In genomic region chr16:75026892-75027391, GRCh38 we compare ENCODE assay signal across 17 cellular contexts. TPM values are rescaled to one million over a fixed set of nuclear protein-coding genes. Genes with fewer than 3 reads are reported as not detected.
A peak's percentile ranks its signal among the peaks of the same experiment; 100 is the strongest.
DNase-seq lines count a peak whose midpoint lies in the region; ATAC-seq and TF ChIP-seq lines count a peak whose summit lies in the region.
"Had no signal": no experiment of that assay in that cellular context is flagged by ENCODE, and none has a peak within 500 bp of the region (broad histone marks: within the 10 kb centered on the region; RNA-seq: fewer than 3 reads in every experiment).

No MANE protein-coding gene starts in this region.

- 98% methylated on average over 2 of the region's 2 CpGs for WGBS in hepatocyte (ENCODE audit: low lambda C conversion rate, missing lambda C conversion rate)

- no peak for TF ChIP-seq CTCF in hepatocyte (IDR thresholded peaks at IDR 0.05; ENCODE audit: poor library complexity)

- ATAC-seq in GM18511 (IDR thresholded peaks at IDR 0.05; ENCODE audit: unreplicated experiment) (no peak), GM21423 (IDR thresholded peaks at IDR 0.05; ENCODE audit: unreplicated experiment) (no peak)

- H4K20me1 ChIP-seq in hepatocyte (ENCODE audit: insufficient read depth, poor library complexity, severe bottlenecking) = peaks cover 11% of the 10 kb centered on the region

- H3K36me3 ChIP-seq in ACC112 (ENCODE audit: insufficient read depth, low read length) (no peaks in the 10 kb centered on the region), hepatocyte (replicated peaks; ENCODE audit: insufficient read depth, low read depth) (no peaks in the 10 kb centered on the region), skeletal muscle satellite cell (ENCODE audit: insufficient read depth, low read length) (no peaks in the 10 kb centered on the region)
- H3K36me3 ChIP-seq: neutrophil had no signal

- H3K4me1 ChIP-seq in ACC112 (ENCODE audit: control insufficient read depth, insufficient read depth, low read length, unreplicated experiment) = peaks cover 33% of the 10 kb centered on the region
- peaks cover 5% of the 10 kb centered on the region for H3K4me1 ChIP-seq in hepatocyte (ENCODE audit: insufficient read depth)
- H3K4me1 ChIP-seq in skeletal muscle satellite cell (ENCODE audit: control insufficient read depth, insufficient read depth, low read length) = peaks cover 59% of the 10 kb centered on the region

- H3K9me3 ChIP-seq in hepatocyte (ENCODE audit: low read depth) (peaks cover under 1% of the 10 kb centered on the region), skeletal muscle satellite cell (replicated peaks; ENCODE audit: low read length) (no peaks in the 10 kb centered on the region)
- H3K9me3 ChIP-seq: neutrophil had no signal

- H2AFZ ChIP-seq in ACC112 (ENCODE audit: low read length, unreplicated experiment) = no peak overlapping the region
- no peak overlapping the region for H2AFZ ChIP-seq in hepatocyte

- no peaks in the 10 kb centered on the region for H3K9me2 ChIP-seq in hepatocyte (replicated peaks; ENCODE audit: insufficient read depth)

- H3K4me3 ChIP-seq in ACC112 (ENCODE audit: low read depth, low read length) (no peak overlapping the region), hepatocyte (no peak overlapping the region), skeletal muscle satellite cell (ENCODE audit: low read length) (no peak overlapping the region)
- H3K4me3 ChIP-seq: SK-N-MC had no signal

- peak; percentile 36 for DNase-seq in amniotic epithelial cell (ENCODE audit: low read depth)
- no peak for DNase-seq in hepatocyte (ENCODE audit: low spot score)
- DNase-seq in activated CD4-positive, alpha-beta T cell treated with anti-CD3 and anti-CD28 coated beads, Interleukin-2, amount 50 U/mL, for 4 hours = no peak
- no peak for DNase-seq in germinal center (ENCODE audit: low spot score)
- DNase-seq: activated CD4-positive, alpha-beta T cell treated with anti-CD3 and anti-CD28 coated beads, Interleukin-2, amount 50 U/mL, for 48 hours; activated T-cell treated with anti-CD3 and anti-CD28 coated beads, Interleukin-2, amount 50 U/mL, for 24 hours; CD4-positive, alpha-beta T cell; DND-41; glutamatergic neuron; NCI-H1930; NCI-H524 treated with DMSO at 0.1 percent for 48 hours had no signal

- H3K4me2 ChIP-seq in hepatocyte (no peak overlapping the region), skeletal muscle satellite cell (ENCODE audit: low read length) (no peak overlapping the region)

- H3K79me2 ChIP-seq in ACC112 (ENCODE audit: control insufficient read depth, insufficient read depth, low read length, unreplicated experiment) = peaks cover 14% of the 10 kb centered on the region
- H3K79me2 ChIP-seq in hepatocyte = peaks cover 92% of the 10 kb centered on the region

- H3K9ac ChIP-seq in skeletal muscle satellite cell (ENCODE audit: low read depth, low read length) = peak overlapping the region; percentile 38

- no peaks in the 10 kb centered on the region for H3K27me3 ChIP-seq in ACC112 (ENCODE audit: insufficient read depth, low read length)
- no peaks in the 10 kb centered on the region for H3K27me3 ChIP-seq in hepatocyte
- H3K27me3 ChIP-seq in skeletal muscle satellite cell (ENCODE audit: control insufficient read depth, insufficient read depth, low read length) = no peaks in the 10 kb centered on the region
- H3K27me3 ChIP-seq: neutrophil had no signal

- H3K27ac ChIP-seq in ACC112 (ENCODE audit: low read depth, low read length) (peak overlapping the region; percentile 80), hepatocyte (peak overlapping the region; percentile 80)
- H3K27ac ChIP-seq: neutrophil had no signal

RNA-seq across cellular contexts. Expression of gene ZNRF1, which starts 28.1 kb away (rescaled TPM):
- total RNA-seq in hepatocyte = 23.0 and 26.0 TPM in 2 replicates
- polyA plus RNA-seq in hepatocyte = 46.5 and 47.8 TPM in 2 replicates
- 14.4 and 19.5 TPM in 2 replicates for total RNA-seq in skeletal muscle satellite cell (2012; rRNA removed)

RNA-seq across cellular contexts. Expression of gene WDR59, which starts 42.0 kb away (rescaled TPM):
- 35.7 and 41.9 TPM in 2 replicates for total RNA-seq in hepatocyte
- 32.8 and 39.3 TPM in 2 replicates for polyA plus RNA-seq in hepatocyte
- total RNA-seq in skeletal muscle satellite cell (2012; rRNA removed) = 10.9 and 15.5 TPM in 2 replicates
